In the genomic region with DNA sequence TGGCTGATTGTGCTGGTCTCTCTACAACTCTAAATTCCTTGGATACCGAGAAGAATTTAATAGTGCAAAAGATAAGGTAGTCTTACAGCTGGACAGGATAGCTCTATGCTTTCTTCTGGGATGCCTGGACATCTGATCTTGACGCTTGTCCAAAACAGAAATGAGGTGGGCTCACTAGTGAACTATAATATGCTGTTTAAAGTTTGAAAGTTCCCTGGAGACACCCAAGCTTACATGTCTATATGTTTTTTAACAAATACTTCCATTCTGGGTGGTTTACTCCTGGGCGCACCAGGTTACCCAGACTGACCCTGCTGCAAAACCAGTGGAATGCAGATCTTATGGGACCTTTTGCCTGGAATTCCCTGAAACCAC, we compare ENCODE assay signal across 14 cellular contexts.
DNase-seq lines count a peak whose midpoint lies in the region; ATAC-seq, FAIRE-seq and TF ChIP-seq lines count a peak whose summit lies in the region.
"Had no signal": no experiment of that assay in that cellular context is flagged by ENCODE, and none has a peak within 500 bp of the region (broad histone marks: within the 10 kb centered on the region; RNA-seq: fewer than 3 reads in every experiment).

No MANE protein-coding gene starts in this region.

- POLR2A ChIA-PET in Caco-2 (lab: Charles Lee) (no interaction called here), H1 (lab: Charles Lee; ENCODE audit: partially characterized antibody) (no interaction called here)

- H3K23ac ChIP-seq in H1 (ENCODE audit: insufficient read length), result no peak overlapping the region

- no peaks in the 10 kb centered on the region for H4K20me1 ChIP-seq in H1 (replicated peaks in 1 of 2; ENCODE audit: control insufficient read depth in 1 of 2, insufficient read depth in 2 of 2, low read length in 2 of 2)
- H4K20me1 ChIP-seq in smooth muscle cell (ENCODE audit: low read depth), result no peaks in the 10 kb centered on the region

- TF ChIP-seq CTCF in Caco-2 (IDR thresholded peaks at IDR 0.05; ENCODE audit: insufficient read depth in 1 of 2, low read depth in 1 of 2, low read length in 1 of 2, severe bottlenecking in 1 of 2, unreplicated experiment in 1 of 2) (no peak), H1 (IDR thresholded peaks at IDR 0.05; ENCODE audit: control extremely low read depth in 1 of 3, insufficient read depth in 1 of 3, low read depth in 1 of 3, low read length in 3 of 3) (no peak), smooth muscle cell (IDR thresholded peaks at IDR 0.05; ENCODE audit: borderline replicate concordance, insufficient read depth, poor library complexity, severe bottlenecking) (no peak)

- H3K36me3 ChIP-seq in Caco-2 (ENCODE audit: control insufficient read depth, insufficient read depth, low read length) (no peaks in the 10 kb centered on the region), H1 (ENCODE audit: control insufficient read depth in 2 of 4, insufficient read depth in 4 of 4, low read length in 3 of 4) (no peaks in the 10 kb centered on the region), smooth muscle cell (ENCODE audit: low read depth) (no peaks in the 10 kb centered on the region)

- CTCF ChIA-PET in Caco-2 (lab: Charles Lee) (interaction anchor here (1.4 kb wide), 1 partner anchor 246 kb away, joined by 3 read pairs; no protein-coding TSS in a partner anchor), H1 (lab: Charles Lee; ENCODE audit: partially characterized antibody) (interaction anchor here (0.7 to 2.7 kb wide), 24 partner anchors 10 to 362 kb away, joined by 3 to 14 read pairs (median 4); no protein-coding TSS in a partner anchor)

- H2AFZ ChIP-seq in H1 (ENCODE audit: low read length) (no peak overlapping the region), smooth muscle cell (ENCODE audit: low read depth) (peak overlapping the region; percentile 29)

- H3K4me3 ChIP-seq in Caco-2 (ENCODE audit: low read depth, low read length), result no peak overlapping the region
- no peak overlapping the region for H3K4me3 ChIP-seq in H1 (ENCODE audit: extremely low read depth in 1 of 4, insufficient read depth in 2 of 4, low read depth in 3 of 4, low read length in 4 of 4)
- H3K4me3 ChIP-seq in smooth muscle cell, result no peak overlapping the region

- H3K9me3 Mint-ChIP-seq in Caco-2 (ENCODE audit: unreplicated experiment), result peaks cover 31% of the 10 kb centered on the region

- H4K8ac ChIP-seq in H1 (ENCODE audit: extremely low read depth, insufficient read depth, low read length), result no peak overlapping the region

- H3K36me3 Mint-ChIP-seq in Caco-2 (ENCODE audit: insufficient read depth, unreplicated experiment), result no peaks in the 10 kb centered on the region

- no peak overlapping the region for H3K56ac ChIP-seq in H1 (replicated peaks; ENCODE audit: insufficient read length, low read depth, low read length)

- 0 out of 2 replicates have a peak overlapping the region, but pooled peaks have one; percentile 10 for H2BK12ac ChIP-seq in H1 (ENCODE audit: low read depth, low read length)

- ATAC-seq in GM18502 (IDR thresholded peaks at IDR 0.05; ENCODE audit: poor library complexity, unreplicated experiment) (no peak), HG03135 (IDR thresholded peaks at IDR 0.05; ENCODE audit: unreplicated experiment) (no peak)
- ATAC-seq: Right ventricle myocardium inferior had no signal

- no peaks in the 10 kb centered on the region for H3K27me3 Mint-ChIP-seq in Caco-2 (ENCODE audit: insufficient read depth, unreplicated experiment)

- H3K4me3 Mint-ChIP-seq in Caco-2 (ENCODE audit: unreplicated experiment), result no peak overlapping the region

- no peak overlapping the region for H2BK15ac ChIP-seq in H1 (ENCODE audit: low read length)

- no peaks in the 10 kb centered on the region for H3K23me2 ChIP-seq in H1 (ENCODE audit: low read depth, low read length)

- DNase-seq in Caco-2 (no peak), NCI-H460 (ENCODE audit: extremely low read depth, low read depth) (peak; percentile 0), H1 (ENCODE audit: low read depth in 1 of 2, low spot score in 2 of 2) (no peak), smooth muscle cell (lab: John Stamatoyannopoulos, UW; ENCODE audit: unreplicated experiment) (no peak), NCI-H510A treated with DMSO at 0.1 percent for 48 hours (lab: John Stamatoyannopoulos, UW) (no peak)
- DNase-seq: DMS79, GDM1, MV-4-11, NCI-H1417 treated with DMSO at 0.1 percent for 48 hours, NCI-H2081 had no signal

- no peak for TF ChIP-seq POLR2A in H1 (IDR thresholded peaks at IDR 0.05; ENCODE audit: control extremely low read depth in 1 of 2, low read depth in 2 of 2, low read length in 2 of 2)

- no peak for TF ChIP-seq EP300 in H1 (IDR thresholded peaks at IDR 0.05; ENCODE audit: borderline replicate concordance in 1 of 2, low read depth in 2 of 2, low read length in 2 of 2)

- H3K9me3 ChIP-seq in Caco-2 (peaks cover 3% of the 10 kb centered on the region; the same call in 1 of the 2 replicates), H1 (ENCODE audit: insufficient read depth in 2 of 2, low read depth in 1 of 2, low read length in 1 of 2) (no peaks in the 10 kb centered on the region), smooth muscle cell (replicated peaks; ENCODE audit: low read depth) (no peaks in the 10 kb centered on the region)

- intact Hi-C loops in Caco-2 (cut with micrococcal nuclease; ENCODE audit: unreplicated experiment), result loop anchor here (1.0 kb wide), 2 partner anchors 20 to 129 kb away; no protein-coding TSS in a partner anchor

- H4K91ac ChIP-seq in H1 (replicated peaks; ENCODE audit: insufficient read length, low read length), result no peak overlapping the region

- no peak overlapping the region for H3K14ac ChIP-seq in H1 (ENCODE audit: insufficient read length)

- no peak for TF ChIP-seq RAD21 in H1 (IDR thresholded peaks at IDR 0.05 in 1 of 2, conservative IDR thresholded peaks at IDR 0.05 in 1 of 2; ENCODE audit: low read depth in 2 of 2, low read length in 2 of 2)

- H3K4ac ChIP-seq in H1 (replicated peaks; ENCODE audit: insufficient read length, low read depth, low read length), result no peak overlapping the region

- H3K79me2 ChIP-seq in H1 (ENCODE audit: control insufficient read depth in 1 of 2, insufficient read depth in 2 of 2, low read length in 2 of 2), result no peaks in the 10 kb centered on the region
- H3K79me2 ChIP-seq in smooth muscle cell (ENCODE audit: low read depth), result no peaks in the 10 kb centered on the region

- H3K4me1 ChIP-seq in Caco-2 (peaks cover 18% of the 10 kb centered on the region), H1 (replicated peaks in 1 of 4; ENCODE audit: control insufficient read depth in 3 of 4, insufficient read depth in 4 of 4, low read length in 3 of 4) (peaks cover 0 to 3% (median 0%) of the 10 kb centered on the region in 4 experiments; a peak in 1 of 7 replicates), smooth muscle cell (ENCODE audit: low read depth) (no peaks in the 10 kb centered on the region)

- H2BK120ac ChIP-seq in H1 (replicated peaks; ENCODE audit: low read depth, low read length), result no peak overlapping the region

- H3K9ac ChIP-seq in H1 (replicated peaks in 1 of 4; ENCODE audit: extremely low read depth in 1 of 4, low read depth in 3 of 4, low read length in 3 of 4) (no peak overlapping the region), smooth muscle cell (ENCODE audit: low read depth) (no peak overlapping the region)

- BruUV-seq in Caco-2 (replicated peaks; lab: Mats Ljungman, UMichigan), result no TSS peak

- no peaks in the 10 kb centered on the region for H3F3A ChIP-seq in smooth muscle cell (ENCODE audit: low read depth)

- H3K18ac ChIP-seq in H1 (ENCODE audit: extremely low read depth, low read length), result no peak overlapping the region; the same call in 1 of the 2 replicates

- 77% methylated on average over 3 of the region's 3 CpGs; no CpG with 5 or more reads in 1 of the 2 experiments for WGBS in H1 (ENCODE audit: extremely low coverage in 1 of 2, insufficient coverage in 1 of 2, insufficient read length in 1 of 2, insufficient replicate concordance in 2 of 2, low coverage in 1 of 2, low lambda C conversion rate in 2 of 2, missing lambda C conversion rate in 1 of 2), 2 experiments
- 81% methylated on average over 3 of the region's 3 CpGs for WGBS in smooth muscle cell (ENCODE audit: low lambda C conversion rate)

- H3K4me1 Mint-ChIP-seq in Caco-2 (ENCODE audit: low read depth, unreplicated experiment), result peaks cover 7% of the 10 kb centered on the region

- FAIRE-seq in H1 (lab: Jason Lieb, UNC), result no peak

- peak overlapping the region; percentile 39 for H3K27ac Mint-ChIP-seq in Caco-2 (ENCODE audit: unreplicated experiment)

- H3K27ac ChIP-seq in H1 (ENCODE audit: low read depth, low read length), result no peak overlapping the region
- no peak overlapping the region for H3K27ac ChIP-seq in smooth muscle cell (ENCODE audit: low read depth)
- H3K27ac ChIP-seq: SK-N-MC had no signal

- peak overlapping the region; percentile 35; the same call in 1 of the 2 replicates for H2BK20ac ChIP-seq in H1 (ENCODE audit: low read length)

- H3K4me2 ChIP-seq in H1 (ENCODE audit: insufficient read depth in 1 of 2, low read depth in 2 of 2, low read length in 2 of 2) (no peak overlapping the region), smooth muscle cell (no peak overlapping the region)

- H3K27me3 ChIP-seq in Caco-2 (replicated peaks; ENCODE audit: control insufficient read depth, insufficient read depth, low read length) (no peaks in the 10 kb centered on the region), H1 (replicated peaks in 1 of 4; ENCODE audit: control insufficient read depth in 3 of 4, extremely low read depth in 1 of 4, insufficient read depth in 3 of 4, low read length in 3 of 4) (no peaks in the 10 kb centered on the region; a peak in 1 of 7 replicates), smooth muscle cell (ENCODE audit: low read depth) (no peaks in the 10 kb centered on the region)

- no peak overlapping the region for H2AK5ac ChIP-seq in H1 (ENCODE audit: low read depth, low read length)

- no peak overlapping the region for H4K5ac ChIP-seq in H1 (ENCODE audit: insufficient read length, low read depth, low read length)

- H2BK5ac ChIP-seq in H1 (ENCODE audit: low read depth, low read length), result no peak overlapping the region

- H3K79me1 ChIP-seq in H1 (ENCODE audit: low read depth, low read length), result no peaks in the 10 kb centered on the region

TF ChIP-seq in H1, 55 proteins besides CTCF, POLR2A, EP300 and RAD21:
- TF ChIP-seq TEAD4 (IDR thresholded peaks at IDR 0.05; ENCODE audit: low read depth, low read length) (0 out of 2 replicates have a peak, but pooled peaks have one; percentile 1), RBBP5 (IDR thresholded peaks at IDR 0.05; ENCODE audit: borderline replicate concordance, low read depth, low read length) (no peak), SIRT6 (IDR thresholded peaks at IDR 0.05; ENCODE audit: low read length) (no peak)
- TF ChIP-seq, protein P1, sequence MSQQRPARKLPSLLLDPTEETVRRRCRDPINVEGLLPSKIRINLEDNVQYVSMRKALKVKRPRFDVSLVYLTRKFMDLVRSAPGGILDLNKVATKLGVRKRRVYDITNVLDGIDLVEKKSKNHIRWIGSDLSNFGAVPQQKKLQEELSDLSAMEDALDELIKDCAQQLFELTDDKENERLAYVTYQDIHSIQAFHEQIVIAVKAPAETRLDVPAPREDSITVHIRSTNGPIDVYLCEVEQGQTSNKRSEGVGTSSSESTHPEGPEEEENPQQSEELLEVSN (IDR thresholded peaks at IDR 0.05), result no peak
TF ChIP-seq in H1: peak in this region for 1.
